18 cellular contexts compared by ENCODE assay signal in the genomic region with DNA sequence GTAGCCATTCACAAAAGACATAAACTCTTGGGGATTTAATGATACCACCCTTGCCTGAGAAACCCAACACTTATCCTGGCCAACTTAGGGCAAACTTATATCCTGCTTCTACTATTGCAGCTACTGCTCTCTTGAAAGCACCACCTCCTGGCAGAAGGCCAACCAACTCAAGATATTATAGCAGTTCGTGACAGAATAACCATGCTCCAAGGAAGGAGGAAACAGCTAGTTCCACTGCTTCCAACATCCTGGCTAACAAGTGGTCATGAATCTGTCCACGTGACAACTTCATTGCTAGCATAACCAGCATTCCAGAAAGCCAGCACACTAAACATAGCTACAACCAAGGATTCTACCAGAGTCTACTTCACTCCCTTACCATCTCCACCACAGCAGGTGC.
DNase-seq lines count a peak whose midpoint lies in the region; FAIRE-seq and TF ChIP-seq lines count a peak whose summit lies in the region.
"Had no signal": no experiment of that assay in that cellular context is flagged by ENCODE, and none has a peak within 500 bp of the region (broad histone marks: within the 10 kb centered on the region; RNA-seq: fewer than 3 reads in every experiment).

No MANE protein-coding gene starts in this region.

- H3K79me2 ChIP-seq in astrocyte (ENCODE audit: insufficient read depth, low read length): no peaks in the 10 kb centered on the region

- H3K4me3 Mint-ChIP-seq in astrocyte (ENCODE audit: unreplicated experiment) (no peak overlapping the region), glutamatergic neuron (ENCODE audit: unreplicated experiment) (no peak overlapping the region)
- H3K4me3 Mint-ChIP-seq: CD4-positive, CD25-positive, alpha-beta regulatory T cell; T-helper 1 cell treated with Interleukin-12 subunit alpha and Interleukin-12 subunit beta and Interleukin-4 antibody, amounts not matched to agents 30 μg/mL and 1 μg/mL, for 36 hours had no signal

- no peak overlapping the region for H3K4me3 ChIP-seq in astrocyte (ENCODE audit: insufficient read depth, low read depth, low read length)

- H3K27me3 ChIP-seq in astrocyte (ENCODE audit: insufficient read depth, low read length): no peaks in the 10 kb centered on the region

- TF ChIP-seq CTCF in astrocyte (IDR thresholded peaks at IDR 0.05; ENCODE audit: insufficient read depth, low read depth, low read length): no peak
- TF ChIP-seq CTCF in glutamatergic neuron (IDR thresholded peaks at IDR 0.05; ENCODE audit: partially characterized antibody, unreplicated experiment): no peak

- H3K27ac ChIP-seq in astrocyte (ENCODE audit: low read depth, low read length): no peak overlapping the region

- H3K4me2 ChIP-seq in astrocyte (ENCODE audit: low read length): no peak overlapping the region

- H3K4me1 Mint-ChIP-seq in astrocyte (ENCODE audit: low read depth, unreplicated experiment) (no peaks in the 10 kb centered on the region), glutamatergic neuron (ENCODE audit: low read depth, unreplicated experiment) (no peaks in the 10 kb centered on the region)
- H3K4me1 Mint-ChIP-seq: CD4-positive, CD25-positive, alpha-beta regulatory T cell had no signal

- H3K36me3 Mint-ChIP-seq in astrocyte (ENCODE audit: low read depth, unreplicated experiment) (no peaks in the 10 kb centered on the region), glutamatergic neuron (ENCODE audit: unreplicated experiment) (no peaks in the 10 kb centered on the region)
- H3K36me3 Mint-ChIP-seq: CD4-positive, CD25-positive, alpha-beta regulatory T cell had no signal

- DNase-seq in Daoy (ENCODE audit: low read depth) (peak; percentile 9), HCEC 1CT (peak; percentile 10), astrocyte (ENCODE audit: low read depth) (peak; percentile 1), renal cortical epithelial cell (ENCODE audit: low read depth) (peak; percentile 17), glutamatergic neuron (no peak), 8988T (no peak)
- no peak for DNase-seq in activated CD4-positive, alpha-beta T cell treated with anti-CD3 and anti-CD28 coated beads for 1 hour
- DNase-seq: CD4-positive, CD25-positive, alpha-beta regulatory T cell; Karpas-422; NCI-H1417; NCI-H1930; NCI-H510A treated with DMSO at 0.1 percent for 48 hours; SHP77 had no signal

- H3K9me3 Mint-ChIP-seq in astrocyte (ENCODE audit: unreplicated experiment): no peaks in the 10 kb centered on the region
- H3K9me3 Mint-ChIP-seq in glutamatergic neuron (ENCODE audit: unreplicated experiment): no peaks in the 10 kb centered on the region

- no peak overlapping the region for H3K27ac Mint-ChIP-seq in astrocyte (ENCODE audit: unreplicated experiment)
- H3K27ac Mint-ChIP-seq in glutamatergic neuron (ENCODE audit: unreplicated experiment): no peak overlapping the region
- H3K27ac Mint-ChIP-seq: CD4-positive, CD25-positive, alpha-beta regulatory T cell; T-helper 1 cell treated with Interleukin-12 subunit alpha and Interleukin-12 subunit beta and Interleukin-4 antibody, amounts not matched to agents 30 μg/mL and 1 μg/mL, for 36 hours had no signal

- H2AFZ ChIP-seq in astrocyte (ENCODE audit: low read depth, low read length): no peak overlapping the region

- no peak for FAIRE-seq in astrocyte (lab: Jason Lieb, UNC)
- FAIRE-seq: GM12892, GM19239, HepG2, RCC 7860 had no signal

- H3K36me3 ChIP-seq in astrocyte (ENCODE audit: insufficient read depth, low read length): no peaks in the 10 kb centered on the region

- H3K9ac ChIP-seq in astrocyte (ENCODE audit: low read length): no peak overlapping the region

- peaks cover 3% of the 10 kb centered on the region for H3K9me3 ChIP-seq in astrocyte (ENCODE audit: insufficient read depth, low read depth, low read length)

- no peaks in the 10 kb centered on the region for H4K20me1 ChIP-seq in astrocyte (ENCODE audit: insufficient read depth, low read length)

- H3K4me1 ChIP-seq in astrocyte (ENCODE audit: insufficient read depth, low read length): no peaks in the 10 kb centered on the region

- H3K27me3 Mint-ChIP-seq in astrocyte (ENCODE audit: low read depth, unreplicated experiment): no peaks in the 10 kb centered on the region
- H3K27me3 Mint-ChIP-seq in glutamatergic neuron (ENCODE audit: unreplicated experiment): no peaks in the 10 kb centered on the region
- H3K27me3 Mint-ChIP-seq: CD4-positive, CD25-positive, alpha-beta regulatory T cell had no signal

Comparison
In these comparisons a context has a peak if more than half of its experiments do, and no peak if none do; other contexts are left out.
1. DNase-seq: peak in Daoy (single experiment), HCEC 1CT (single experiment), astrocyte (single experiment) and renal cortical epithelial cell (single experiment); none in glutamatergic neuron (single experiment), activated CD4-positive, alpha-beta T cell treated with anti-CD3 and anti-CD28 coated beads for 1 hour (single experiment) and 8988T (single experiment).